16 cellular contexts compared by ENCODE assay signal in genomic region chr1:232017057-232017456, GRCh38.
DNase-seq lines count a peak whose midpoint lies in the region; ATAC-seq and TF ChIP-seq lines count a peak whose summit lies in the region.
"Had no signal": no experiment of that assay in that cellular context is flagged by ENCODE, and none has a peak within 500 bp of the region (broad histone marks: within the 10 kb centered on the region; RNA-seq: fewer than 3 reads in every experiment).

No MANE protein-coding gene starts in this region.

- no peak overlapping the region for H2AFZ ChIP-seq in IMR-90 (replicated peaks; ENCODE audit: low read length, poor library complexity)

- H2AK5ac ChIP-seq in IMR-90 (ENCODE audit: low read depth, low read length), result no peak overlapping the region

- DNase-seq in IMR-90 (peak; percentile 15), fibroblast of peridontal ligament (ENCODE audit: extremely low read depth) (peak; percentile 23), Kasumi-1 (lab: John Stamatoyannopoulos, UW) (no peak), NCI-H1092 (lab: John Stamatoyannopoulos, UW) (no peak), COLO829 (ENCODE audit: low spot score) (no peak)
- DNase-seq: AML-193, Calu3, DMS79, HCEC 1CT, KG1 had no signal

- H3K4ac ChIP-seq in IMR-90 (ENCODE audit: low read depth, low read length), result no peak overlapping the region

- POLR2A ChIA-PET in IMR-90 (lab: Charles Lee; ENCODE audit: unreplicated experiment), result interaction anchor here (1.1 kb wide), 1 partner anchor 117 kb away, joined by 3 read pairs; no protein-coding TSS in a partner anchor

- no peak overlapping the region for H2AK9ac ChIP-seq in IMR-90 (replicated peaks; ENCODE audit: low read depth, low read length, poor library complexity)

- no TSS peak for BruUV-seq in IMR-90 (replicated peaks; lab: Mats Ljungman, UMichigan)

- no peak overlapping the region for H4K8ac ChIP-seq in IMR-90 (ENCODE audit: low read depth in 2 of 2, low read length in 2 of 2)

- H3K79me1 ChIP-seq in IMR-90 (ENCODE audit: low read depth in 1 of 2, low read length in 2 of 2), result no peaks in the 10 kb centered on the region

- no peaks in the 10 kb centered on the region for H4K20me1 ChIP-seq in IMR-90 (ENCODE audit: insufficient read depth, low read length)
- H4K20me1 ChIP-seq: BLaER1 had no signal

- peak overlapping the region; percentile 63; the same call in 1 of the 2 replicates for H2BK120ac ChIP-seq in IMR-90 (ENCODE audit: low read depth, low read length)

- no peak overlapping the region for H3K9ac ChIP-seq in IMR-90 (ENCODE audit: low read depth, low read length)
- H3K9ac ChIP-seq: BLaER1 had no signal

- peak overlapping the region; percentile 33; the same call in 1 of the 2 replicates for H3K18ac ChIP-seq in IMR-90 (ENCODE audit: low read depth, low read length)

- no peaks in the 10 kb centered on the region for H3K27me3 ChIP-seq in IMR-90 (ENCODE audit: control insufficient read depth, insufficient read depth, low read length)
- H3K27me3 ChIP-seq: BLaER1 had no signal

- no peak overlapping the region for H2BK15ac ChIP-seq in IMR-90 (ENCODE audit: low read depth, low read length)

- H3K4me2 ChIP-seq in IMR-90 (ENCODE audit: low read depth, low read length), result no peak overlapping the region
- H3K4me2 ChIP-seq: BLaER1 had no signal

- H2BK20ac ChIP-seq in IMR-90 (ENCODE audit: low read depth, low read length), result no peak overlapping the region

- TF ChIP-seq CTCF in IMR-90 (conservative IDR thresholded peaks at IDR 0.05; ENCODE audit: low read depth, low read length), result no peak
- TF ChIP-seq CTCF in nephron (IDR thresholded peaks at IDR 0.05; ENCODE audit: unreplicated experiment in 3 of 3), result no peak

- H3K14ac ChIP-seq in IMR-90 (replicated peaks; ENCODE audit: low read depth, low read length), result no peak overlapping the region

- peaks cover 14% of the 10 kb centered on the region for H3K4me1 ChIP-seq in IMR-90 (ENCODE audit: control insufficient read depth, insufficient read depth, low read length)
- H3K4me1 ChIP-seq: BLaER1 had no signal

- H4K91ac ChIP-seq in IMR-90 (ENCODE audit: insufficient read depth, low read depth, low read length), result no peak overlapping the region

- intact Hi-C loops in IMR-90 (cut with micrococcal nuclease), result loop anchor here (10.0 kb wide), 1 partner anchor 608 kb away; no protein-coding TSS in a partner anchor

- WGBS in IMR-90 (ENCODE audit: extremely low coverage in 2 of 2, insufficient read length in 1 of 2), 2 experiments, result no CpG with 5 or more reads among the region's 2 CpGs

- H3K27ac ChIP-seq in IMR-90 (ENCODE audit: insufficient read depth, low read length), result no peak overlapping the region
- H3K27ac ChIP-seq: BLaER1 had no signal

- H3K4me1 Mint-ChIP-seq in nephron, result peaks cover 33% of the 10 kb centered on the region
- H3K4me1 Mint-ChIP-seq: IgD-negative memory B cell had no signal

- no peak overlapping the region for H3K56ac ChIP-seq in IMR-90 (ENCODE audit: extremely low read depth, insufficient read depth, low read length)

- no peak overlapping the region for H2BK5ac ChIP-seq in IMR-90 (ENCODE audit: low read depth, low read length, poor library complexity, severe bottlenecking)

- H3K9me1 ChIP-seq in IMR-90 (ENCODE audit: insufficient read depth, low read length), result peaks cover 4% of the 10 kb centered on the region

- H3K36me3 Mint-ChIP-seq in nephron (ENCODE audit: low read depth), result no peaks in the 10 kb centered on the region

- peak overlapping the region; percentile 1 to 27 (median 11) for H3K27ac Mint-ChIP-seq in nephron
- H3K27ac Mint-ChIP-seq: HFFc6, IgD-negative memory B cell had no signal

- H3K27me3 Mint-ChIP-seq in nephron (ENCODE audit: low read depth), result peaks cover 8% of the 10 kb centered on the region
- H3K27me3 Mint-ChIP-seq: IgD-negative memory B cell had no signal

- no peak overlapping the region for H3K4me3 ChIP-seq in IMR-90 (ENCODE audit: insufficient read depth, low read depth, low read length)
- H3K4me3 ChIP-seq: BLaER1 had no signal

- no peak for TF ChIP-seq POLR2A in IMR-90 (IDR thresholded peaks at IDR 0.05; ENCODE audit: low read depth, low read length)

- ATAC-seq in IMR-90 (ENCODE audit: low read depth) (peak; percentile 31; the same call in 1 of the 2 replicates), SK-N-SH treated with all-trans-retinoic acid at 6 μM for 48 hours (peak; percentile 71), GM18498 (IDR thresholded peaks at IDR 0.05; ENCODE audit: unreplicated experiment) (no peak)

- dilution Hi-C loops in IMR-90 (cut with HindIII; ENCODE audit: low sequenced_read_pairs, unreplicated experiment), result no loop called here

- no peak overlapping the region for H3K4me3 Mint-ChIP-seq in nephron
- H3K4me3 Mint-ChIP-seq: HFFc6, IgD-negative memory B cell had no signal

- H4K5ac ChIP-seq in IMR-90 (ENCODE audit: low read depth, low read length), result no peak overlapping the region

- no peak for TF ChIP-seq RAD21 in IMR-90 (IDR thresholded peaks at IDR 0.05; ENCODE audit: low read length)

- peak overlapping the region; percentile 73; the same call in 1 of the 2 replicates for H3K23ac ChIP-seq in IMR-90 (ENCODE audit: low read depth, low read length)

- H3K36me3 ChIP-seq in IMR-90 (ENCODE audit: control insufficient read depth, insufficient read depth, low read length), result no peaks in the 10 kb centered on the region
- H3K36me3 ChIP-seq: BLaER1 had no signal

- no peaks in the 10 kb centered on the region for H3K9me3 ChIP-seq in IMR-90 (ENCODE audit: control insufficient read depth, insufficient read depth, low read length)
- H3K9me3 ChIP-seq: BLaER1 had no signal

- no peaks in the 10 kb centered on the region for H3K9me3 Mint-ChIP-seq in nephron
- H3K9me3 Mint-ChIP-seq: HFFc6, IgD-negative memory B cell had no signal

- in situ Hi-C loops in IMR-90 (cut with MboI; ENCODE audit: low sequenced_read_pairs), result loop anchor here (10.0 kb wide), 1 partner anchor 598 kb away; no protein-coding TSS in a partner anchor

- CTCF ChIA-PET in IMR-90 (lab: Yijun Ruan, JAX), result no interaction called here

TF ChIP-seq in IMR-90, 13 proteins besides CTCF, POLR2A, EP300 and RAD21 (continues in another document):
- no peak for TF ChIP-seq RFX5 (IDR thresholded peaks at IDR 0.05; ENCODE audit: low read depth, low read length)
- TF ChIP-seq, protein P1, sequence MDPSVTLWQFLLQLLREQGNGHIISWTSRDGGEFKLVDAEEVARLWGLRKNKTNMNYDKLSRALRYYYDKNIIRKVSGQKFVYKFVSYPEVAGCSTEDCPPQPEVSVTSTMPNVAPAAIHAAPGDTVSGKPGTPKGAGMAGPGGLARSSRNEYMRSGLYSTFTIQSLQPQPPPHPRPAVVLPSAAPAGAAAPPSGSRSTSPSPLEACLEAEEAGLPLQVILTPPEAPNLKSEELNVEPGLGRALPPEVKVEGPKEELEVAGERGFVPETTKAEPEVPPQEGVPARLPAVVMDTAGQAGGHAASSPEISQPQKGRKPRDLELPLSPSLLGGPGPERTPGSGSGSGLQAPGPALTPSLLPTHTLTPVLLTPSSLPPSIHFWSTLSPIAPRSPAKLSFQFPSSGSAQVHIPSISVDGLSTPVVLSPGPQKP (IDR thresholded peaks at IDR 0.05; ENCODE audit: borderline replicate concordance, low read depth, low read length), result no peak
- TF ChIP-seq CHD1 (IDR thresholded peaks at IDR 0.05; ENCODE audit: low read depth, low read length), result no peak
- TF ChIP-seq CEBPB (IDR thresholded peaks at IDR 0.05; ENCODE audit: low read depth, low read length), result no peak
- TF ChIP-seq BHLHE40 (IDR thresholded peaks at IDR 0.05; ENCODE audit: low read depth, low read length), result no peak
- no peak for TF ChIP-seq MXI1 (IDR thresholded peaks at IDR 0.05; ENCODE audit: borderline replicate concordance, low read depth, low read length)
- no peak for TF ChIP-seq MAFK (IDR thresholded peaks at IDR 0.05; ENCODE audit: low read depth, low read length)
- no peak for TF ChIP-seq FOS (IDR thresholded peaks at IDR 0.05; ENCODE audit: low read depth, low read length)
- TF ChIP-seq MAZ (IDR thresholded peaks at IDR 0.05; ENCODE audit: borderline replicate concordance, low read depth, low read length), result no peak
- no peak for TF ChIP-seq NFE2L2 (IDR thresholded peaks at IDR 0.05; ENCODE audit: low read depth, low read length)
- TF ChIP-seq RCOR1 (IDR thresholded peaks at IDR 0.05; ENCODE audit: insufficient replicate concordance, low read length), result no peak
- no peak for TF ChIP-seq SMC3 (IDR thresholded peaks at IDR 0.05; ENCODE audit: low read depth, low read length)

TF ChIP-seq in SK-N-SH treated with all-trans-retinoic acid at 6 μM for 48 hours, 23 proteins besides CTCF, POLR2A, EP300 and RAD21:
- TF ChIP-seq, protein P2, sequence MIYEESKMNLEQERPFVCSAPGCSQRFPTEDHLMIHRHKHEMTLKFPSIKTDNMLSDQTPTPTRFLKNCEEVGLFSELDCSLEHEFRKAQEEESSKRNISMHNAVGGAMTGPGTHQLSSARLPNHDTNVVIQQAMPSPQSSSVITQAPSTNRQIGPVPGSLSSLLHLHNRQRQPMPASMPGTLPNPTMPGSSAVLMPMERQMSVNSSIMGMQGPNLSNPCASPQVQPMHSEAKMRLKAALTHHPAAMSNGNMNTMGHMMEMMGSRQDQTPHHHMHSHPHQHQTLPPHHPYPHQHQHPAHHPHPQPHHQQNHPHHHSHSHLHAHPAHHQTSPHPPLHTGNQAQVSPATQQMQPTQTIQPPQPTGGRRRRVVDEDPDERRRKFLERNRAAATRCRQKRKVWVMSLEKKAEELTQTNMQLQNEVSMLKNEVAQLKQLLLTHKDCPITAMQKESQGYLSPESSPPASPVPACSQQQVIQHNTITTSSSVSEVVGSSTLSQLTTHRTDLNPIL (CRISPR knock-in tag; IDR thresholded peaks at IDR 0.05; ENCODE audit: low read depth), result no peak
- TF ChIP-seq ZC3H10 (CRISPR knock-in tag; IDR thresholded peaks at IDR 0.05) (no peak), SNAI2 (CRISPR knock-in tag; IDR thresholded peaks at IDR 0.05) (no peak), CSRNP3 (CRISPR knock-in tag; IDR thresholded peaks at IDR 0.05) (no peak), ZNF8 (CRISPR knock-in tag; IDR thresholded peaks at IDR 0.05) (no peak), RARB (CRISPR knock-in tag; IDR thresholded peaks at IDR 0.05) (0 out of 2 replicates have a peak, but pooled peaks have one; percentile 4)

Comparison
In these comparisons a context has a peak if more than half of its experiments do, and no peak if none do; other contexts are left out.
1. DNase-seq: peak in IMR-90 (single experiment) and fibroblast of peridontal ligament (single experiment); none in Kasumi-1 (0 of 2), NCI-H1092 (single experiment) and COLO829 (single experiment).